In genomic region chr3:138833908-138834358, GRCh38 we compare ENCODE assay signal across 8 cellular contexts. TPM values are rescaled to one million over a fixed set of nuclear protein-coding genes. Genes with fewer than 3 reads are reported as not detected.
DNase-seq lines count a peak whose midpoint lies in the region; ATAC-seq and TF ChIP-seq lines count a peak whose summit lies in the region.

No MANE protein-coding gene starts in this region.

- DNase-seq in NCI-H2196 treated with DMSO at 0.1 percent for 48 hours (lab: John Stamatoyannopoulos, UW; ENCODE audit: unreplicated experiment) (peak; percentile 58), T1000 (lab: John Stamatoyannopoulos, UW) (no peak), NCI-H1048 (lab: John Stamatoyannopoulos, UW) (no peak)

- no peaks in the 10 kb centered on the region for H3K27me3 ChIP-seq in DOHH2 (ENCODE audit: control insufficient read depth, low read length)
- no peaks in the 10 kb centered on the region for H3K27me3 ChIP-seq in iPS-15b (ENCODE audit: control insufficient read depth, insufficient read depth, low read length)
- no peaks in the 10 kb centered on the region for H3K27me3 ChIP-seq in skeletal muscle satellite cell (ENCODE audit: control insufficient read depth, insufficient read depth, low read length)

- ATAC-seq in GM21723 (IDR thresholded peaks at IDR 0.05; ENCODE audit: unreplicated experiment): peak; percentile 10

- peak overlapping the region; percentile 48 for H3K27ac ChIP-seq in DOHH2 (ENCODE audit: low read depth, low read length)
- H3K27ac ChIP-seq in angular gyrus (ENCODE audit: low read depth, low read length): peak overlapping the region; percentile 88

- H3K9ac ChIP-seq in iPS-15b (ENCODE audit: low read depth, low read length) (peak overlapping the region; percentile 50), skeletal muscle satellite cell (ENCODE audit: low read depth, low read length) (peak overlapping the region; percentile 91)

- H3K4me2 ChIP-seq in DOHH2 (ENCODE audit: low read length) (peak overlapping the region; percentile 76), skeletal muscle satellite cell (ENCODE audit: low read length) (peak overlapping the region; percentile 88)

- no peak for TF ChIP-seq CTCF in DOHH2 (IDR thresholded peaks at IDR 0.05; ENCODE audit: low read depth, low read length, poor library complexity, severe bottlenecking)

- no peaks in the 10 kb centered on the region for H3K36me3 ChIP-seq in DOHH2 (ENCODE audit: control insufficient read depth, low read length)
- H3K36me3 ChIP-seq in iPS-15b (ENCODE audit: control insufficient read depth, insufficient read depth, low read length): no peaks in the 10 kb centered on the region
- no peaks in the 10 kb centered on the region for H3K36me3 ChIP-seq in skeletal muscle satellite cell (ENCODE audit: insufficient read depth, low read length)

- H3K4me3 ChIP-seq in DOHH2 (ENCODE audit: low read length): peak overlapping the region; percentile 77
- peak overlapping the region; percentile 89 for H3K4me3 ChIP-seq in iPS-15b (ENCODE audit: low read depth, low read length)
- peak overlapping the region; percentile 87 for H3K4me3 ChIP-seq in skeletal muscle satellite cell (ENCODE audit: low read length)

- no peaks in the 10 kb centered on the region for H3K9me3 ChIP-seq in DOHH2 (ENCODE audit: control insufficient read depth, insufficient read depth, low read length)
- no peaks in the 10 kb centered on the region for H3K9me3 ChIP-seq in iPS-15b (ENCODE audit: control insufficient read depth, insufficient read depth, low read length)
- H3K9me3 ChIP-seq in skeletal muscle satellite cell (replicated peaks; ENCODE audit: low read length): no peaks in the 10 kb centered on the region

- H3F3A ChIP-seq in DOHH2 (ENCODE audit: control insufficient read depth, insufficient read depth): no peaks in the 10 kb centered on the region

- H3K79me2 ChIP-seq in DOHH2 (ENCODE audit: control insufficient read depth, low read length): peaks cover 61% of the 10 kb centered on the region

- no peaks in the 10 kb centered on the region for H3K9me2 ChIP-seq in DOHH2 (replicated peaks; ENCODE audit: control insufficient read depth, low read length)

- H3K4me1 ChIP-seq in DOHH2 (ENCODE audit: control insufficient read depth, low read length): peaks cover 14% of the 10 kb centered on the region
- peaks cover 3% of the 10 kb centered on the region for H3K4me1 ChIP-seq in iPS-15b (ENCODE audit: control insufficient read depth, insufficient read depth, low read length)
- H3K4me1 ChIP-seq in skeletal muscle satellite cell (ENCODE audit: control insufficient read depth, insufficient read depth, low read length): peaks cover 14% of the 10 kb centered on the region

- H4K20me1 ChIP-seq in DOHH2 (ENCODE audit: control insufficient read depth, insufficient read depth, low read depth, low read length): peaks cover 5% of the 10 kb centered on the region; the same call in 1 of the 2 replicates

RNA-seq across cellular contexts. Expression of gene PIK3CB, which starts 0.8 kb away (rescaled TPM):
- 9.9 and 10.5 TPM in 2 replicates for total RNA-seq in skeletal muscle satellite cell (2012; rRNA removed)
